In genomic region chr1:229258851-229259110, GRCh38 we compare ENCODE assay signal across 15 cellular contexts. TPM values are rescaled to one million over a fixed set of nuclear protein-coding genes. Genes with fewer than 3 reads are reported as not detected.
DNase-seq lines count a peak whose midpoint lies in the region; ATAC-seq and TF ChIP-seq lines count a peak whose summit lies in the region.
"Had no signal": no experiment of that assay in that cellular context is flagged by ENCODE, and none has a peak within 500 bp of the region (broad histone marks: within the 10 kb centered on the region; RNA-seq: fewer than 3 reads in every experiment).

No MANE protein-coding gene starts in this region.

- H4K5ac ChIP-seq in IMR-90 (ENCODE audit: low read depth, low read length): no peak overlapping the region

- TF ChIP-seq RAD21 in IMR-90 (IDR thresholded peaks at IDR 0.05; ENCODE audit: low read length): no peak

- no peaks in the 10 kb centered on the region for H3K9me3 ChIP-seq in right atrium auricular region
- H3K9me3 ChIP-seq in IMR-90 (ENCODE audit: control insufficient read depth, insufficient read depth, low read length): no peaks in the 10 kb centered on the region
- no peaks in the 10 kb centered on the region for H3K9me3 ChIP-seq in smooth muscle cell (replicated peaks; ENCODE audit: low read depth)

- H2BK120ac ChIP-seq in IMR-90 (ENCODE audit: low read depth, low read length): no peak overlapping the region

- TF ChIP-seq POLR2A in IMR-90 (IDR thresholded peaks at IDR 0.05; ENCODE audit: low read depth, low read length): no peak

- H3K27me3 ChIP-seq in right atrium auricular region (no peaks in the 10 kb centered on the region), IMR-90 (ENCODE audit: control insufficient read depth, insufficient read depth, low read length) (peaks cover 5% of the 10 kb centered on the region; the same call in 1 of the 2 replicates), smooth muscle cell (ENCODE audit: low read depth) (no peaks in the 10 kb centered on the region)

- no peak overlapping the region for H4K91ac ChIP-seq in IMR-90 (ENCODE audit: insufficient read depth, low read depth, low read length)

- H3K36me3 Mint-ChIP-seq in endothelial cell (ENCODE audit: low read depth, unreplicated experiment): no peaks in the 10 kb centered on the region

- H3K4me2 ChIP-seq in IMR-90 (ENCODE audit: low read depth, low read length) (no peak overlapping the region), smooth muscle cell (peak overlapping the region; percentile 28)

- H3K4me3 ChIP-seq in right atrium auricular region (no peak overlapping the region), IMR-90 (ENCODE audit: insufficient read depth, low read depth, low read length) (no peak overlapping the region), smooth muscle cell (no peak overlapping the region)

- no TSS peak for BruUV-seq in IMR-90 (replicated peaks; lab: Mats Ljungman, UMichigan)

- no peaks in the 10 kb centered on the region for H3K79me1 ChIP-seq in IMR-90 (ENCODE audit: low read depth in 1 of 2, low read length in 2 of 2)

- no peak overlapping the region for H3K23ac ChIP-seq in IMR-90 (ENCODE audit: low read depth, low read length)

- H2AK9ac ChIP-seq in IMR-90 (replicated peaks; ENCODE audit: low read depth, low read length, poor library complexity): peak overlapping the region; percentile 34

- peak overlapping the region; percentile 71 for H3K4me3 Mint-ChIP-seq in endothelial cell (ENCODE audit: unreplicated experiment)
- H3K4me3 Mint-ChIP-seq: activated CD4-positive, alpha-beta memory T cell treated with anti-CD3 and anti-CD28 coated beads, Interleukin-2, amount 10 ng/mL, durations not matched to agents 7 days and 5 days; brain had no signal

- H3K79me2 ChIP-seq in smooth muscle cell (ENCODE audit: low read depth): no peaks in the 10 kb centered on the region

- H4K8ac ChIP-seq in IMR-90 (ENCODE audit: low read depth in 2 of 2, low read length in 2 of 2): no peak overlapping the region

- intact Hi-C loops in Right ventricle myocardium superior (cut with DNase I): loop anchor here (2.0 to 10.0 kb wide), 4 partner anchors 84 to 594 kb away; partner anchors contain the start of gene CCSAP
- intact Hi-C loops in IMR-90 (cut with micrococcal nuclease): loop anchor here (1.0 to 10.0 kb wide), 6 partner anchors 84 to 1056 kb away; partner anchors contain the start of genes CCSAP and RHOU

- ATAC-seq in Right ventricle myocardium superior (ENCODE audit: poor library complexity): peak; percentile 34
- ATAC-seq in IMR-90 (ENCODE audit: low read depth): peak; percentile 12; the same call in 1 of the 2 replicates

- no peaks in the 10 kb centered on the region for H3K9me1 ChIP-seq in IMR-90 (ENCODE audit: insufficient read depth, low read length)

- H3K4ac ChIP-seq in IMR-90 (ENCODE audit: low read depth, low read length): no peak overlapping the region

- H2BK5ac ChIP-seq in IMR-90 (ENCODE audit: low read depth, low read length, poor library complexity, severe bottlenecking): no peak overlapping the region

- no peaks in the 10 kb centered on the region for H3K9me3 Mint-ChIP-seq in endothelial cell (ENCODE audit: unreplicated experiment)
- H3K9me3 Mint-ChIP-seq: activated CD4-positive, alpha-beta memory T cell treated with anti-CD3 and anti-CD28 coated beads, Interleukin-2, amount 10 ng/mL, durations not matched to agents 7 days and 5 days had no signal

- H2BK15ac ChIP-seq in IMR-90 (ENCODE audit: low read depth, low read length): no peak overlapping the region

- in situ Hi-C loops in IMR-90 (cut with MboI; ENCODE audit: low sequenced_read_pairs): loop anchor here (5.0 to 25.0 kb wide), 2 partner anchors 224 to 1054 kb away; no protein-coding TSS in a partner anchor

- H3K9ac ChIP-seq in IMR-90 (ENCODE audit: low read depth, low read length): no peak overlapping the region
- H3K9ac ChIP-seq in smooth muscle cell (ENCODE audit: low read depth): no peak overlapping the region

- no peak overlapping the region for H3K27ac ChIP-seq in right atrium auricular region
- no peak overlapping the region for H3K27ac ChIP-seq in IMR-90 (ENCODE audit: insufficient read depth, low read length)
- H3K27ac ChIP-seq in smooth muscle cell (ENCODE audit: low read depth): no peak overlapping the region

- H4K20me1 ChIP-seq in IMR-90 (ENCODE audit: insufficient read depth, low read length) (no peaks in the 10 kb centered on the region), smooth muscle cell (ENCODE audit: low read depth) (no peaks in the 10 kb centered on the region)

- H3K56ac ChIP-seq in IMR-90 (ENCODE audit: extremely low read depth, insufficient read depth, low read length): no peak overlapping the region

- no peak overlapping the region for H3K27ac Mint-ChIP-seq in endothelial cell (ENCODE audit: unreplicated experiment)

- H3K4me1 Mint-ChIP-seq in endothelial cell (ENCODE audit: unreplicated experiment): peaks cover 9% of the 10 kb centered on the region

- H2AFZ ChIP-seq in IMR-90 (replicated peaks; ENCODE audit: low read length, poor library complexity) (peak overlapping the region; percentile 36), smooth muscle cell (ENCODE audit: low read depth) (peak overlapping the region; percentile 82)

- POLR2A ChIA-PET in IMR-90 (lab: Charles Lee; ENCODE audit: unreplicated experiment): interaction anchor here (0.5 kb wide), 1 partner anchor 233 kb away, joined by 3 read pairs; no protein-coding TSS in a partner anchor

- H3K14ac ChIP-seq in IMR-90 (replicated peaks; ENCODE audit: low read depth, low read length): no peak overlapping the region

- H3K36me3 ChIP-seq in right atrium auricular region: no peaks in the 10 kb centered on the region
- H3K36me3 ChIP-seq in IMR-90 (ENCODE audit: control insufficient read depth, insufficient read depth, low read length): no peaks in the 10 kb centered on the region
- no peaks in the 10 kb centered on the region for H3K36me3 ChIP-seq in smooth muscle cell (ENCODE audit: low read depth)

- H2BK20ac ChIP-seq in IMR-90 (ENCODE audit: low read depth, low read length): no peak overlapping the region

- no peak overlapping the region for H2AK5ac ChIP-seq in IMR-90 (ENCODE audit: low read depth, low read length)

- CTCF ChIA-PET in IMR-90 (lab: Yijun Ruan, JAX): interaction anchor here (0.5 to 1.7 kb wide), 11 partner anchors 15 to 1048 kb away, joined by 3 to 11 read pairs (median 3); no protein-coding TSS in a partner anchor

- H3K27me3 Mint-ChIP-seq in endothelial cell (ENCODE audit: unreplicated experiment): no peaks in the 10 kb centered on the region
- H3K27me3 Mint-ChIP-seq: activated CD4-positive, alpha-beta memory T cell treated with anti-CD3 and anti-CD28 coated beads, Interleukin-2, amount 10 ng/mL, durations not matched to agents 7 days and 5 days had no signal

- H3F3A ChIP-seq in smooth muscle cell (ENCODE audit: low read depth): no peaks in the 10 kb centered on the region

- H3K4me1 ChIP-seq in right atrium auricular region (peaks cover 0 to 6% of the 10 kb centered on the region in 2 donors), IMR-90 (ENCODE audit: control insufficient read depth, insufficient read depth, low read length) (no peaks in the 10 kb centered on the region), smooth muscle cell (ENCODE audit: low read depth) (peaks cover 2% of the 10 kb centered on the region)

- H3K18ac ChIP-seq in IMR-90 (ENCODE audit: low read depth, low read length): no peak overlapping the region

- no CpG with 5 or more reads among the region's 4 CpGs for WGBS in IMR-90 (ENCODE audit: extremely low coverage in 2 of 2, insufficient read length in 1 of 2), 2 experiments
- 78% methylated on average over 4 of the region's 4 CpGs for WGBS in smooth muscle cell (ENCODE audit: low lambda C conversion rate)

- DNase-seq in Right ventricle myocardium superior (no peak), right atrium auricular region (ENCODE audit: low spot score) (no peak), IMR-90 (no peak), endothelial cell (ENCODE audit: low spot score) (no peak), smooth muscle cell (lab: John Stamatoyannopoulos, UW; ENCODE audit: unreplicated experiment) (no peak), NCI-H524 treated with DMSO at 0.1 percent for 48 hours (lab: John Stamatoyannopoulos, UW) (no peak), NCI-H2227 (lab: John Stamatoyannopoulos, UW; ENCODE audit: unreplicated experiment) (no peak), NCI-H146 treated with DMSO at 0.1 percent for 48 hours (lab: John Stamatoyannopoulos, UW; ENCODE audit: unreplicated experiment) (no peak)
- DNase-seq: activated CD4-positive, alpha-beta memory T cell treated with anti-CD3 and anti-CD28 coated beads, Interleukin-2, amount 10 ng/mL, durations not matched to agents 7 days and 5 days; AML-193; DMS79 treated with DMSO at 0.1 percent for 48 hours; kidney; NCI-H146; NCI-H526 treated with DMSO at 0.1 percent for 48 hours had no signal

- dilution Hi-C loops in IMR-90 (cut with HindIII; ENCODE audit: low sequenced_read_pairs, unreplicated experiment): loop anchor here (25.0 kb wide), 1 partner anchor 229 kb away; no protein-coding TSS in a partner anchor

- no peak for TF ChIP-seq CTCF in right atrium auricular region (IDR thresholded peaks at IDR 0.05)
- no peak for TF ChIP-seq CTCF in IMR-90 (conservative IDR thresholded peaks at IDR 0.05; ENCODE audit: low read depth, low read length)
- no peak for TF ChIP-seq CTCF in endothelial cell (IDR thresholded peaks at IDR 0.05; ENCODE audit: unreplicated experiment)
- TF ChIP-seq CTCF in smooth muscle cell (IDR thresholded peaks at IDR 0.05; ENCODE audit: borderline replicate concordance, insufficient read depth, poor library complexity, severe bottlenecking): no peak

TF ChIP-seq in IMR-90, 13 proteins besides CTCF, POLR2A, EP300 and RAD21 (continues in another document):
- TF ChIP-seq MXI1 (IDR thresholded peaks at IDR 0.05; ENCODE audit: borderline replicate concordance, low read depth, low read length) (no peak), MAZ (IDR thresholded peaks at IDR 0.05; ENCODE audit: borderline replicate concordance, low read depth, low read length) (no peak), NFE2L2 (IDR thresholded peaks at IDR 0.05; ENCODE audit: low read depth, low read length) (no peak)

RNA-seq across cellular contexts. Expression of gene RAB4A, which starts 12.1 kb away (rescaled TPM):
- 103 TPM for total RNA-seq in Right ventricle myocardium superior
- 10 to 100 TPM; 44.4 to 60.8 TPM for total RNA-seq in right atrium auricular region
- total RNA-seq in IMR-90 (2012; rRNA removed): 26.2 and 33.3 TPM in 2 replicates
- 23.9 and 25.6 TPM in 2 replicates for polyA plus RNA-seq in IMR-90 (2012; rRNA removed)
- 24.6 and 26.8 TPM in 2 replicates for polyA plus RNA-seq in IMR-90 (2012; cell fraction: cytosol; rRNA removed)
- polyA plus RNA-seq in IMR-90 (2012; cell fraction: nucleus; rRNA removed; ENCODE audit: low replicate concordance): 9.4 and 14.7 TPM in 2 replicates
- 80.4 TPM for total RNA-seq in endothelial cell (ENCODE audit: unreplicated experiment)
- total RNA-seq in smooth muscle cell: 25.1 and 43.9 TPM in 2 replicates
- 46.6 and 52.7 TPM in 2 replicates for polyA plus RNA-seq in smooth muscle cell
